20 cellular contexts compared by ENCODE assay signal in genomic region chr1:246526915-246527314, GRCh38. TPM values are rescaled to one million over a fixed set of nuclear protein-coding genes. Genes with fewer than 3 reads are reported as not detected.
DNase-seq lines count a peak whose midpoint lies in the region; ATAC-seq and TF ChIP-seq lines count a peak whose summit lies in the region.
"Had no signal": no experiment of that assay in that cellular context is flagged by ENCODE, and none has a peak within 500 bp of the region (broad histone marks: within the 10 kb centered on the region; RNA-seq: fewer than 3 reads in every experiment).

No MANE protein-coding gene starts in this region.

- peaks cover 8% of the 10 kb centered on the region for H3K36me3 Mint-ChIP-seq in activated CD8-positive, alpha-beta memory T cell treated with anti-CD3 and anti-CD28 coated beads, Interleukin-2, amount 10 ng/mL, durations not matched to agents 7 days and 5 days
- peaks cover 11% of the 10 kb centered on the region for H3K36me3 Mint-ChIP-seq in activated naive CD8-positive, alpha-beta T cell treated with anti-CD3 and anti-CD28 coated beads, Interleukin-2, amount 10 ng/mL, durations not matched to agents 7 days and 5 days
- H3K36me3 Mint-ChIP-seq: neural progenitor cell had no signal

- H3K9me3 ChIP-seq in Karpas-422 (ENCODE audit: low read length) (peaks cover 6% of the 10 kb centered on the region), osteoblast (ENCODE audit: low read depth, low read length) (peaks cover 4% of the 10 kb centered on the region), hepatocyte (ENCODE audit: low read depth) (no peaks in the 10 kb centered on the region)

- H3K4me1 Mint-ChIP-seq in activated CD8-positive, alpha-beta memory T cell treated with anti-CD3 and anti-CD28 coated beads, Interleukin-2, amount 10 ng/mL, durations not matched to agents 7 days and 5 days: peaks cover 17% of the 10 kb centered on the region
- peaks cover 10% of the 10 kb centered on the region for H3K4me1 Mint-ChIP-seq in activated naive CD8-positive, alpha-beta T cell treated with anti-CD3 and anti-CD28 coated beads, Interleukin-2, amount 10 ng/mL, durations not matched to agents 7 days and 5 days
- H3K4me1 Mint-ChIP-seq: neural progenitor cell had no signal

- H3K27ac Mint-ChIP-seq in activated CD8-positive, alpha-beta memory T cell treated with anti-CD3 and anti-CD28 coated beads, Interleukin-2, amount 10 ng/mL, durations not matched to agents 7 days and 5 days: peak overlapping the region; percentile 83
- peak overlapping the region; percentile 95 for H3K27ac Mint-ChIP-seq in activated naive CD8-positive, alpha-beta T cell treated with anti-CD3 and anti-CD28 coated beads, Interleukin-2, amount 10 ng/mL, durations not matched to agents 7 days and 5 days
- H3K27ac Mint-ChIP-seq: neural progenitor cell had no signal

- H3K36me3 ChIP-seq in Karpas-422 (ENCODE audit: insufficient read depth, low read length): no peaks in the 10 kb centered on the region; the same call in 1 of the 2 replicates
- H3K36me3 ChIP-seq in osteoblast (ENCODE audit: insufficient read depth, low read length): no peaks in the 10 kb centered on the region
- H3K36me3 ChIP-seq in hepatocyte (replicated peaks; ENCODE audit: insufficient read depth, low read depth): no peaks in the 10 kb centered on the region
- H3K36me3 ChIP-seq: heart right ventricle, left ventricle myocardium inferior, neural progenitor cell had no signal

- H4K20me1 ChIP-seq in Karpas-422 (ENCODE audit: insufficient read depth, low read depth, low read length) (no peaks in the 10 kb centered on the region), osteoblast (ENCODE audit: insufficient read depth, low read length) (no peaks in the 10 kb centered on the region), hepatocyte (ENCODE audit: insufficient read depth, poor library complexity, severe bottlenecking) (no peaks in the 10 kb centered on the region)

- DNase-seq in activated CD8-positive, alpha-beta memory T cell treated with anti-CD3 and anti-CD28 coated beads, Interleukin-2, amount 10 ng/mL, durations not matched to agents 7 days and 5 days: peak; percentile 37
- no peak for DNase-seq in activated CD8-positive, alpha-beta memory T cell treated with anti-CD3 and anti-CD28 coated beads, Interleukin-2, amount 50 U/mL, for 48 hours
- DNase-seq in Karpas-422 (no peak), osteoblast (ENCODE audit: insufficient read length, low spot score, missing footprints) (no peak), hepatocyte (ENCODE audit: low spot score) (no peak), DMS79 treated with DMSO at 0.1 percent for 48 hours (lab: John Stamatoyannopoulos, UW) (no peak)
- no peak for DNase-seq in activated naive CD8-positive, alpha-beta T cell treated with anti-CD3 and anti-CD28 coated beads, Interleukin-2, amount 10 ng/mL, durations not matched to agents 7 days and 5 days
- DNase-seq: activated CD4-positive, CD25-positive, alpha-beta regulatory T cell treated with anti-CD3 and anti-CD28 coated beads, Interleukin-2, amount 50 U/mL, for 72 hours; C1 segment of cervical spinal cord; dermis blood vessel endothelial cell; DMS 273 treated with DMSO at 0.1 percent for 48 hours; heart right ventricle; left ventricle myocardium inferior; mucosa of descending colon; NCI-H1930; NCI-H446 treated with DMSO at 0.1 percent for 48 hours; stimulated activated CD4-positive, alpha-beta T cell treated with anti-CD3 and anti-CD28 coated beads, Interleukin-4, amount 100 ng/mL, for 24 hours had no signal

- H3K79me2 ChIP-seq in Karpas-422 (ENCODE audit: low read length) (no peaks in the 10 kb centered on the region), osteoblast (ENCODE audit: insufficient read depth, low read length) (no peaks in the 10 kb centered on the region), hepatocyte (no peaks in the 10 kb centered on the region)

- WGBS in hepatocyte (ENCODE audit: low lambda C conversion rate, missing lambda C conversion rate): 91% methylated on average over 6 of the region's 7 CpGs

- no peak overlapping the region for H3K4me2 ChIP-seq in Karpas-422 (ENCODE audit: low read depth, low read length, poor library complexity, severe bottlenecking)
- no peak overlapping the region for H3K4me2 ChIP-seq in osteoblast (ENCODE audit: insufficient read depth, low read length)
- H3K4me2 ChIP-seq in hepatocyte: no peak overlapping the region
- H3K4me2 ChIP-seq: A549, neural progenitor cell had no signal

- ATAC-seq in activated CD8-positive, alpha-beta memory T cell treated with anti-CD3 and anti-CD28 coated beads, Interleukin-2, amount 10 ng/mL, durations not matched to agents 7 days and 5 days: no peak
- no peak for ATAC-seq in activated naive CD8-positive, alpha-beta T cell treated with anti-CD3 and anti-CD28 coated beads, Interleukin-2, amount 10 ng/mL, durations not matched to agents 7 days and 5 days (ENCODE audit: low read depth)
- no peak for ATAC-seq in HG03571 (IDR thresholded peaks at IDR 0.05; ENCODE audit: unreplicated experiment)

- H3K27ac ChIP-seq in Karpas-422 (ENCODE audit: low read length): no peak overlapping the region
- no peak overlapping the region for H3K27ac ChIP-seq in osteoblast (ENCODE audit: low read depth, low read length)
- H3K27ac ChIP-seq in hepatocyte: no peak overlapping the region
- H3K27ac ChIP-seq: A549, left ventricle myocardium inferior, neural progenitor cell had no signal

- no peaks in the 10 kb centered on the region for H3K27me3 Mint-ChIP-seq in activated CD8-positive, alpha-beta memory T cell treated with anti-CD3 and anti-CD28 coated beads, Interleukin-2, amount 10 ng/mL, durations not matched to agents 7 days and 5 days
- peaks cover 7% of the 10 kb centered on the region for H3K27me3 Mint-ChIP-seq in activated naive CD8-positive, alpha-beta T cell treated with anti-CD3 and anti-CD28 coated beads, Interleukin-2, amount 10 ng/mL, durations not matched to agents 7 days and 5 days

- no peaks in the 10 kb centered on the region for H3K9me3 Mint-ChIP-seq in activated CD8-positive, alpha-beta memory T cell treated with anti-CD3 and anti-CD28 coated beads, Interleukin-2, amount 10 ng/mL, durations not matched to agents 7 days and 5 days (ENCODE audit: low read depth)
- peaks cover 19% of the 10 kb centered on the region for H3K9me3 Mint-ChIP-seq in activated naive CD8-positive, alpha-beta T cell treated with anti-CD3 and anti-CD28 coated beads, Interleukin-2, amount 10 ng/mL, durations not matched to agents 7 days and 5 days

- POLR2A ChIA-PET in activated naive CD8-positive, alpha-beta T cell treated with anti-CD3 and anti-CD28 coated beads, Interleukin-2, amount 10 ng/mL, durations not matched to agents 7 days and 5 days (lab: Charles Lee): interaction anchor here (1.3 to 2.6 kb wide), 3 partner anchors 20 to 40 kb away, joined by 3 to 20 read pairs (median 7); partner anchors contain the start of genes CNST, SMYD3 and TFB2M

- TF ChIP-seq CTCF in osteoblast (IDR thresholded peaks at IDR 0.05; ENCODE audit: extremely low read depth, low read depth, low read length): no peak
- TF ChIP-seq CTCF in hepatocyte (IDR thresholded peaks at IDR 0.05; ENCODE audit: poor library complexity): no peak

- CTCF ChIA-PET in activated CD8-positive, alpha-beta memory T cell treated with anti-CD3 and anti-CD28 coated beads, Interleukin-2, amount 10 ng/mL, durations not matched to agents 7 days and 5 days (lab: Charles Lee): interaction anchor here (0.8 to 1.0 kb wide), 2 partner anchors 20 to 27 kb away, joined by 3 read pairs; partner anchors contain the start of gene SMYD3

- H3K4me1 ChIP-seq in Karpas-422 (ENCODE audit: low read length): peaks cover 8% of the 10 kb centered on the region
- H3K4me1 ChIP-seq in osteoblast (ENCODE audit: insufficient read depth, low read length): no peaks in the 10 kb centered on the region
- no peaks in the 10 kb centered on the region for H3K4me1 ChIP-seq in hepatocyte (ENCODE audit: insufficient read depth)
- H3K4me1 ChIP-seq: A549, left ventricle myocardium inferior, neural progenitor cell had no signal

- H3K27me3 ChIP-seq in Karpas-422 (ENCODE audit: low read length): no peaks in the 10 kb centered on the region
- no peaks in the 10 kb centered on the region for H3K27me3 ChIP-seq in osteoblast (ENCODE audit: insufficient read depth, low read length)
- no peaks in the 10 kb centered on the region for H3K27me3 ChIP-seq in hepatocyte
- H3K27me3 ChIP-seq: heart right ventricle, neural progenitor cell had no signal

- no peaks in the 10 kb centered on the region for H3K9me2 ChIP-seq in Karpas-422 (replicated peaks; ENCODE audit: insufficient read depth, low read length)
- no peaks in the 10 kb centered on the region for H3K9me2 ChIP-seq in hepatocyte (replicated peaks; ENCODE audit: insufficient read depth)

- H2AFZ ChIP-seq in Karpas-422 (ENCODE audit: low read length): peak overlapping the region; percentile 42; the same call in 1 of the 2 replicates
- peak overlapping the region; percentile 41 for H2AFZ ChIP-seq in osteoblast (ENCODE audit: low read length)
- H2AFZ ChIP-seq in hepatocyte: no peak overlapping the region
- H2AFZ ChIP-seq: neural progenitor cell had no signal

- no peak overlapping the region for H3K4me3 Mint-ChIP-seq in activated CD8-positive, alpha-beta memory T cell treated with anti-CD3 and anti-CD28 coated beads, Interleukin-2, amount 10 ng/mL, durations not matched to agents 7 days and 5 days
- peak overlapping the region; percentile 64 for H3K4me3 Mint-ChIP-seq in activated naive CD8-positive, alpha-beta T cell treated with anti-CD3 and anti-CD28 coated beads, Interleukin-2, amount 10 ng/mL, durations not matched to agents 7 days and 5 days
- H3K4me3 Mint-ChIP-seq: neural progenitor cell had no signal

- no peak overlapping the region for H3K9ac ChIP-seq in Karpas-422 (ENCODE audit: low read length)
- H3K9ac ChIP-seq: neural progenitor cell had no signal

- no peak overlapping the region for H3K4me3 ChIP-seq in Karpas-422 (ENCODE audit: low read length)
- no peak overlapping the region for H3K4me3 ChIP-seq in osteoblast (ENCODE audit: insufficient read depth, low read length)
- H3K4me3 ChIP-seq in hepatocyte: no peak overlapping the region
- H3K4me3 ChIP-seq: A549, heart right ventricle, left ventricle myocardium inferior, mucosa of descending colon, neural progenitor cell had no signal

RNA-seq across cellular contexts. Expression of gene SMYD3, which starts 19.8 kb away (rescaled TPM):
- 10 to 100 TPM; 18.1 to 26.8 TPM for total RNA-seq in activated CD8-positive, alpha-beta memory T cell treated with anti-CD3 and anti-CD28 coated beads, Interleukin-2, amount 10 ng/mL, durations not matched to agents 7 days and 5 days
- 67.1 and 88.8 TPM in 2 replicates for total RNA-seq in Karpas-422 (2014; rRNA removed; shearing (Covaris generic); ENCODE audit: low replicate concordance)
- total RNA-seq in activated naive CD8-positive, alpha-beta T cell treated with anti-CD3 and anti-CD28 coated beads, Interleukin-2, amount 10 ng/mL, durations not matched to agents 7 days and 5 days: 10 to 100 TPM; 22.6 to 27.0 TPM
- total RNA-seq in osteoblast: 162 and 171 TPM in 2 replicates
- 25.2 and 30.8 TPM in 2 replicates for total RNA-seq in hepatocyte
- 48.3 and 68.5 TPM in 2 replicates for polyA plus RNA-seq in hepatocyte

RNA-seq across cellular contexts. Expression of gene TFB2M, which starts 39.1 kb away (rescaled TPM):
- 10 to 100 TPM in 1 of 2 experiments, 1 to 10 TPM in 1; 7.2 to 13.9 TPM for total RNA-seq in activated CD8-positive, alpha-beta memory T cell treated with anti-CD3 and anti-CD28 coated beads, Interleukin-2, amount 10 ng/mL, durations not matched to agents 7 days and 5 days
- total RNA-seq in Karpas-422 (2014; rRNA removed; shearing (Covaris generic); ENCODE audit: low replicate concordance): 20.5 and 27.7 TPM in 2 replicates
- 10 to 100 TPM in 1 of 2 experiments, 1 to 10 TPM in 1; 9.8 to 10.9 TPM for total RNA-seq in activated naive CD8-positive, alpha-beta T cell treated with anti-CD3 and anti-CD28 coated beads, Interleukin-2, amount 10 ng/mL, durations not matched to agents 7 days and 5 days
- 18.3 and 19.5 TPM in 2 replicates for total RNA-seq in osteoblast
- 16.3 and 17.9 TPM in 2 replicates for total RNA-seq in hepatocyte
- 13.2 and 14.2 TPM in 2 replicates for polyA plus RNA-seq in hepatocyte

RNA-seq across cellular contexts. Expression of gene CNST, which starts 39.3 kb away (rescaled TPM):
- 10 to 100 TPM; 27.3 to 30.2 TPM for total RNA-seq in activated CD8-positive, alpha-beta memory T cell treated with anti-CD3 and anti-CD28 coated beads, Interleukin-2, amount 10 ng/mL, durations not matched to agents 7 days and 5 days
- total RNA-seq in Karpas-422 (2014; rRNA removed; shearing (Covaris generic); ENCODE audit: low replicate concordance): 25.3 and 29.7 TPM in 2 replicates
- 10 to 100 TPM; 36.1 to 36.5 TPM for total RNA-seq in activated naive CD8-positive, alpha-beta T cell treated with anti-CD3 and anti-CD28 coated beads, Interleukin-2, amount 10 ng/mL, durations not matched to agents 7 days and 5 days
- total RNA-seq in osteoblast (21.2 and 25.7 TPM in 2 replicates), hepatocyte (16.2 and 16.4 TPM in 2 replicates)
- 6.1 and 7.1 TPM in 2 replicates for polyA plus RNA-seq in hepatocyte
